In genomic region chr9:126337690-126338426, GRCh38 we compare ENCODE assay signal across 14 cellular contexts. TPM values are rescaled to one million over a fixed set of nuclear protein-coding genes. Genes with fewer than 3 reads are reported as not detected.
DNase-seq lines count a peak whose midpoint lies in the region; ATAC-seq and TF ChIP-seq lines count a peak whose summit lies in the region.
"Had no signal": no experiment of that assay in that cellular context is flagged by ENCODE, and none has a peak within 500 bp of the region (broad histone marks: within the 10 kb centered on the region; RNA-seq: fewer than 3 reads in every experiment).

No MANE protein-coding gene starts in this region.

- TF ChIP-seq CTCF in gastroesophageal sphincter (IDR thresholded peaks at IDR 0.05) = no peak
- no peak for TF ChIP-seq CTCF in adrenal gland (IDR thresholded peaks at IDR 0.05)

- H3K9me3 ChIP-seq in gastroesophageal sphincter = no peaks in the 10 kb centered on the region
- H3K9me3 ChIP-seq in adrenal gland (replicated peaks in 1 of 3) = no peaks in the 10 kb centered on the region
- H3K9me3 ChIP-seq: pancreas had no signal

- H3K4me3 ChIP-seq in gastroesophageal sphincter = no peak overlapping the region
- no peak overlapping the region for H3K4me3 ChIP-seq in adrenal gland
- H3K4me3 ChIP-seq: pancreas had no signal

- peak; percentile 25 for DNase-seq in D341Med (ENCODE audit: low spot score)
- DNase-seq in amygdala (lab: John Stamatoyannopoulos, UW) = peak in 51 of 56 donors; percentile 46 to 90 (median 74)
- peak; percentile 69 to 97 (median 78) for DNase-seq in posterior cingulate gyrus
- no peak for DNase-seq in activated CD4-positive, alpha-beta T cell treated with anti-CD3 and anti-CD28 coated beads for 4 hours
- no peak for DNase-seq in adrenal gland
- DNase-seq: activated CD4-positive, alpha-beta T cell treated with anti-CD3 and anti-CD28 coated beads for 1 hour; activated T-cell treated with anti-CD3 and anti-CD28 coated beads, Interleukin-2, amount 50 U/mL, for 48 hours; Kasumi-1; NCI-H187 treated with DMSO at 0.1 percent for 48 hours; pancreas; stimulated activated CD4-positive, alpha-beta T cell treated with anti-CD3 and anti-CD28 coated beads, Interleukin-12 subunit alpha, Interleukin-12 subunit beta, amount 100 ng/mL, for 4 hours had no signal

- H3K27me3 ChIP-seq in gastroesophageal sphincter (no peaks in the 10 kb centered on the region), adrenal gland (no peaks in the 10 kb centered on the region)
- H3K27me3 ChIP-seq: pancreas had no signal

- no peak for TF ChIP-seq EP300 in gastroesophageal sphincter (IDR thresholded peaks at IDR 0.05)

- H3K36me3 ChIP-seq in gastroesophageal sphincter = peaks cover 0 to 26% of the 10 kb centered on the region in 2 donors
- H3K36me3 ChIP-seq in adrenal gland (replicated peaks in 1 of 2) = peaks cover 0 to 13% of the 10 kb centered on the region in 2 donors

- TF ChIP-seq POLR2A in gastroesophageal sphincter (IDR thresholded peaks at IDR 0.05) (no peak), adrenal gland (IDR thresholded peaks at IDR 0.05) (no peak)

- intact Hi-C loops in posterior cingulate gyrus (cut with DNase I) = loop anchor here (5.0 kb wide), 1 partner anchor 39 kb away; no protein-coding TSS in a partner anchor
- intact Hi-C loops in adrenal gland (cut with DNase I) = loop anchor here in 1 of 2 donors (10.0 kb wide), 1 partner anchor 47 kb away; no protein-coding TSS in a partner anchor

- ATAC-seq in gastroesophageal sphincter = no peak
- ATAC-seq in HG02678 (IDR thresholded peaks at IDR 0.05; ENCODE audit: unreplicated experiment) = no peak
- ATAC-seq in GM19351 (IDR thresholded peaks at IDR 0.05; ENCODE audit: unreplicated experiment) = no peak

- H3K4me1 ChIP-seq in gastroesophageal sphincter = peaks cover 6 to 91% (median 23%) of the 10 kb centered on the region in 3 donors
- peaks cover 0 to 35% of the 10 kb centered on the region in 2 donors for H3K4me1 ChIP-seq in adrenal gland (replicated peaks in 1 of 2)

- H3K27ac ChIP-seq in gastroesophageal sphincter (peak overlapping the region in 3 of 4 donors; percentile 21 to 73 (median 47)), adrenal gland (peak overlapping the region in 2 of 5 donors; percentile 10 to 12)
- H3K27ac ChIP-seq: pancreas had no signal

- 78 to 81% methylated on average over 4 to 5 of the region's 35 CpGs for WGBS in gastroesophageal sphincter (ENCODE audit: low coverage in 1 of 2), 2 donors
- WGBS in adrenal gland, 4 donors = 83 to 89% (median 83%) methylated on average over 28 to 35 of the region's 35 CpGs

RNA-seq across cellular contexts. Expression of gene MVB12B, which starts 11.2 kb away (rescaled TPM):
- total RNA-seq in gastroesophageal sphincter (10 to 100 TPM; 12.0 to 25.2 (median 15.9) TPM), adrenal gland (10 to 100 TPM; 10.8 to 20.5 (median 14.0) TPM)
- polyA plus RNA-seq in adrenal gland = 1 to 10 TPM; 5.9 to 9.5 (median 6.5) TPM

Comparison
In these comparisons a context has a peak if more than half of its experiments do, and no peak if none do; other contexts are left out.
1. DNase-seq: peak in D341Med (single experiment), amygdala (51 of 56) and posterior cingulate gyrus (10 of 10); none in activated CD4-positive, alpha-beta T cell treated with anti-CD3 and anti-CD28 coated beads for 4 hours (0 of 2) and adrenal gland (0 of 7).